33 cellular contexts compared by ENCODE assay signal in the genomic region with DNA sequence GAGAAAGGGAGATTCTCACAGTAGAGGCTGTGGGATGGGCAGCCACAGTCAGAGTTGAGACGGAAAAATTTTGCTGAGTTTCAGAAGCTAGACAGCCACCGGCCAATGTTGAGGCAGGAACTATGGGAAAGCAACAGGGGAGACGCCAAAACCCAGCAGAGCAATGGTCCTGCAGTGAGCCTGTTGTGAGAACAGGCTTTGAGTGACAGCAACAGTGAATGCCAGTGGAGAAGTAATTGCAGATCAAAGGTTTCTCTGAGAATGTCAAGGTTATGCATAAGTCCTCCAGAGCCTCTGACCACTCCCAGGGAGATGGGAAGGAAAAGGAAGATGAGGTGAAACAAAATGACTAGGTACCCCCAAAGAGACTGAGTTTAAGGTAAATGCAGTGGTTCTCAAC.
"Had no signal": no experiment of that assay in that cellular context is flagged by ENCODE, and none has a peak within 500 bp of the region (broad histone marks: within the 10 kb centered on the region; RNA-seq: fewer than 3 reads in every experiment).

No MANE protein-coding gene starts in this region.

- H3K9me3 Mint-ChIP-seq: activated CD4-positive, alpha-beta memory T cell treated with anti-CD3 and anti-CD28 coated beads for 36 hours; activated CD4-positive, alpha-beta T cell treated with anti-CD3 and anti-CD28 coated beads, Interleukin-2, amount 10 ng/mL, durations not matched to agents 24 days and 14 days; activated naive CD8-positive, alpha-beta T cell treated with anti-CD3 and anti-CD28 coated beads for 36 hours; activated naive CD8-positive, alpha-beta T cell treated with anti-CD3 and anti-CD28 coated beads, Interleukin-2, amount 50 U/mL, for 24 hours; activated T-helper 1 cell treated with anti-CD3 and anti-CD28 coated beads, Interleukin-12 subunit alpha, Interleukin-12 subunit beta, Interleukin-2, Interleukin-4 antibody, amounts not matched to agents 30 ng/mL and 10 ng/mL and 1 ng/mL, durations not matched to agents 14 hours and 24 hours and 36 hours; effector memory CD8-positive, alpha-beta T cell had no signal

- DNase-seq: activated CD4-positive, alpha-beta memory T cell treated with anti-CD3 and anti-CD28 coated beads for 36 hours; activated CD4-positive, alpha-beta T cell treated with anti-CD3 and anti-CD28 coated beads for 36 hours; activated CD4-positive, alpha-beta T cell treated with anti-CD3 and anti-CD28 coated beads, Interleukin-2, amount 10 ng/mL, durations not matched to agents 24 days and 14 days; activated CD4-positive, CD25-positive, alpha-beta regulatory T cell; activated CD4-positive, CD25-positive, alpha-beta regulatory T cell treated with anti-CD3 and anti-CD28 coated beads, Interleukin-2, amount 50 U/mL, for 72 hours; activated CD8-positive, alpha-beta memory T cell treated with anti-CD3 and anti-CD28 coated beads, Interleukin-2, amount 10 ng/mL, durations not matched to agents 7 days and 5 days; activated CD8-positive, alpha-beta memory T cell treated with anti-CD3 and anti-CD28 coated beads, Interleukin-2, amount 50 U/mL, for 4 hours; activated CD8-positive, alpha-beta T cell treated with anti-CD3 and anti-CD28 coated beads, Interleukin-2, amount 10 ng/mL, durations not matched to agents 7 days and 5 days; activated gamma-delta T cell; activated naive CD4-positive, alpha-beta T cell; activated naive CD4-positive, alpha-beta T cell treated with anti-CD3 and anti-CD28 coated beads, Interleukin-2, amount 50 U/mL, for 16 hours; activated naive CD8-positive, alpha-beta T cell treated with anti-CD3 and anti-CD28 coated beads for 36 hours; activated naive CD8-positive, alpha-beta T cell treated with anti-CD3 and anti-CD28 coated beads, Interleukin-2, amount 50 U/mL, for 24 hours; activated T-cell treated with anti-CD3 and anti-CD28 coated beads, Interleukin-2, amount 50 U/mL, for 1 hour; activated T-cell treated with anti-CD3 and anti-CD28 coated beads, Interleukin-2, amount 50 U/mL, for 48 hours; adrenal gland; amygdala; aorta; body of pancreas; caudate nucleus; cortex of kidney; dermis blood vessel endothelial cell; effector CD4-positive, alpha-beta T cell; effector memory CD8-positive, alpha-beta T cell; erythroblast; foreskin keratinocyte; gastrocnemius medialis; glutamatergic neuron; heart left ventricle; T-helper 2 cell had no signal

- H3K27ac Mint-ChIP-seq: activated CD4-positive, alpha-beta memory T cell treated with anti-CD3 and anti-CD28 coated beads for 36 hours; activated CD4-positive, alpha-beta T cell treated with anti-CD3 and anti-CD28 coated beads for 36 hours; activated CD4-positive, alpha-beta T cell treated with anti-CD3 and anti-CD28 coated beads, Interleukin-2, amount 10 ng/mL, durations not matched to agents 24 days and 14 days; activated CD8-positive, alpha-beta memory T cell treated with anti-CD3 and anti-CD28 coated beads, Interleukin-2, amount 10 ng/mL, durations not matched to agents 7 days and 5 days; activated CD8-positive, alpha-beta T cell treated with anti-CD3 and anti-CD28 coated beads, Interleukin-2, amount 10 ng/mL, durations not matched to agents 7 days and 5 days; activated naive CD8-positive, alpha-beta T cell treated with anti-CD3 and anti-CD28 coated beads for 36 hours; activated naive CD8-positive, alpha-beta T cell treated with anti-CD3 and anti-CD28 coated beads, Interleukin-2, amount 50 U/mL, for 24 hours; activated T-helper 1 cell treated with anti-CD3 and anti-CD28 coated beads, Interleukin-12 subunit alpha, Interleukin-12 subunit beta, Interleukin-2, Interleukin-4 antibody, amounts not matched to agents 30 ng/mL and 10 ng/mL and 1 ng/mL, durations not matched to agents 14 hours and 24 hours and 36 hours; effector memory CD8-positive, alpha-beta T cell had no signal

- H3K27ac ChIP-seq: adrenal gland, body of pancreas, foreskin keratinocyte, gastrocnemius medialis, heart left ventricle had no signal

- H3K4me3 ChIP-seq: adrenal gland, body of pancreas, esophagus muscularis mucosa, gastrocnemius medialis, heart left ventricle had no signal

- H3K36me3 ChIP-seq: adrenal gland, esophagus muscularis mucosa, gastrocnemius medialis, heart left ventricle had no signal

- H3K9me3 ChIP-seq: adrenal gland, body of pancreas, esophagus muscularis mucosa, gastrocnemius medialis, heart left ventricle had no signal

- H3K4me1 Mint-ChIP-seq: activated CD4-positive, alpha-beta T cell treated with anti-CD3 and anti-CD28 coated beads for 36 hours; activated CD4-positive, alpha-beta T cell treated with anti-CD3 and anti-CD28 coated beads, Interleukin-2, amount 10 ng/mL, durations not matched to agents 24 days and 14 days; activated CD8-positive, alpha-beta memory T cell treated with anti-CD3 and anti-CD28 coated beads, Interleukin-2, amount 10 ng/mL, durations not matched to agents 7 days and 5 days; activated naive CD8-positive, alpha-beta T cell treated with anti-CD3 and anti-CD28 coated beads for 36 hours; activated naive CD8-positive, alpha-beta T cell treated with anti-CD3 and anti-CD28 coated beads, Interleukin-2, amount 50 U/mL, for 24 hours had no signal

- H3K27me3 ChIP-seq: esophagus muscularis mucosa, gastrocnemius medialis, heart left ventricle had no signal

- H3K4me1 ChIP-seq: adrenal gland, body of pancreas, foreskin keratinocyte, gastrocnemius medialis had no signal

- H3K27me3 Mint-ChIP-seq: activated CD4-positive, alpha-beta T cell treated with anti-CD3 and anti-CD28 coated beads for 36 hours; activated naive CD8-positive, alpha-beta T cell treated with anti-CD3 and anti-CD28 coated beads for 36 hours; activated naive CD8-positive, alpha-beta T cell treated with anti-CD3 and anti-CD28 coated beads, Interleukin-2, amount 50 U/mL, for 24 hours had no signal

- H3K36me3 Mint-ChIP-seq: activated CD4-positive, alpha-beta memory T cell treated with anti-CD3 and anti-CD28 coated beads for 36 hours; activated CD8-positive, alpha-beta memory T cell treated with anti-CD3 and anti-CD28 coated beads, Interleukin-2, amount 10 ng/mL, durations not matched to agents 7 days and 5 days; activated naive CD8-positive, alpha-beta T cell treated with anti-CD3 and anti-CD28 coated beads for 36 hours had no signal

- FAIRE-seq: colon had no signal

- ATAC-seq: activated CD4-positive, alpha-beta T cell treated with anti-CD3 and anti-CD28 coated beads for 36 hours; activated CD8-positive, alpha-beta memory T cell treated with anti-CD3 and anti-CD28 coated beads, Interleukin-2, amount 10 ng/mL, durations not matched to agents 7 days and 5 days; activated CD8-positive, alpha-beta T cell treated with anti-CD3 and anti-CD28 coated beads, Interleukin-2, amount 10 ng/mL, durations not matched to agents 7 days and 5 days; activated naive CD8-positive, alpha-beta T cell treated with anti-CD3 and anti-CD28 coated beads, Interleukin-2, amount 50 U/mL, for 24 hours; body of pancreas; effector memory CD8-positive, alpha-beta T cell; foreskin keratinocyte; gastrocnemius medialis; heart left ventricle had no signal

- H3K4me3 Mint-ChIP-seq: activated CD4-positive, alpha-beta memory T cell treated with anti-CD3 and anti-CD28 coated beads for 36 hours; activated CD4-positive, alpha-beta T cell treated with anti-CD3 and anti-CD28 coated beads for 36 hours; activated CD4-positive, alpha-beta T cell treated with anti-CD3 and anti-CD28 coated beads, Interleukin-2, amount 10 ng/mL, durations not matched to agents 24 days and 14 days; activated CD8-positive, alpha-beta memory T cell treated with anti-CD3 and anti-CD28 coated beads, Interleukin-2, amount 10 ng/mL, durations not matched to agents 7 days and 5 days; activated CD8-positive, alpha-beta T cell treated with anti-CD3 and anti-CD28 coated beads, Interleukin-2, amount 10 ng/mL, durations not matched to agents 7 days and 5 days; activated naive CD8-positive, alpha-beta T cell treated with anti-CD3 and anti-CD28 coated beads for 36 hours; activated naive CD8-positive, alpha-beta T cell treated with anti-CD3 and anti-CD28 coated beads, Interleukin-2, amount 50 U/mL, for 24 hours; activated T-helper 1 cell treated with anti-CD3 and anti-CD28 coated beads, Interleukin-12 subunit alpha, Interleukin-12 subunit beta, Interleukin-2, Interleukin-4 antibody, amounts not matched to agents 30 ng/mL and 10 ng/mL and 1 ng/mL, durations not matched to agents 14 hours and 24 hours and 36 hours; effector memory CD8-positive, alpha-beta T cell had no signal
